In the genomic region with DNA sequence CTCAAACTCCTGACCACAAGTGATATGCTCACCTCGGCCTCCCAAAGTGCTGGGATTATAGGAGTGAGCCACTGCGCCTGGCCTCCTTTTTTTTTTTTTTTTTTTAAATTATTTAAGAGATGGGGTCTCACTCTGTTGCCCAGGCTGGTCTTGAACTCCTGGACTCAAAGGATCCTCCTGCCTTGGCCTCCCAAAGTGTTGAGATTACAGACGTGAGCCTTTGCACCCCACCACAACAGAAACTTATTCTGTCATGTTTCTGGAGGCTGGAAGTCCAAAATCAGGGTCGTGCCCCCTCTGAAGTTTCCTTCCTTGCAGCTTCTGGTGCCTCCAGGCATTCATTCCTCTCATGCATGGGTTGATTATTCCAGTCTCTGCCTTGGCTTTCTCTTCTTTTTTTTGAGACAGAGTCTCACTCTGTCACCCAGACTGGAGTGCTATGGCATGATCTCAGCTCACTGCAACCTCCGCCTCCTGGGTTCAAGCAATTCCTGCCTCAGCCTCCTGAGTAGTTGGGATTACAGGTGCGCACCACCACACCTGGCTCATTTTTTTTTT, we compare ENCODE assay signal across 1 cellular context. TPM values are rescaled to one million over a fixed set of nuclear protein-coding genes. Genes with fewer than 3 reads are reported as not detected.
"Had no signal": no experiment of that assay in that cellular context is flagged by ENCODE, and none has a peak within 500 bp of the region (broad histone marks: within the 10 kb centered on the region; RNA-seq: fewer than 3 reads in every experiment).

No MANE protein-coding gene starts in this region.

RNA-seq across cellular contexts. Expression of a gene that starts 14.5 kb away (rescaled TPM):
- total RNA-seq: progenitor cell of endocrine pancreas had no signal
